Comparison of ENCODE assay signal across 1 cellular context in the genomic region with DNA sequence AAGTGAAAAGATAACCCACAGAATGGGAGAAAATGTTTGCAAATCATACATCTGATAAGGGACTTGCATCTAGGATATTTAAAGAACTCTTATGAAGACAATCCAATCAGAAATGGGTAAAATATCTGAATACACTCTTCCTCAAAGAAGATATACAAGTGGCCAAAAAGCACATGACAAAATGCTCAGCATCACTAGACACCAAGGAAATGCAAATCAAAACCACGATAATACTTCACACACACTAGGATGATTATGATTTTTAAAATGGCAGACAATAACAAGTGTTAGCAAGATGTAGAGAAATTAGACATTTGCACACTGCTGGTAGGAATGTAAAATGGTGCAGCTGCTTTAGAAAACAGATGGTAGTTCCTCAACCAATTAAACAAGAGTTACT.
TF ChIP-seq lines count a peak whose summit lies in the region.

No MANE protein-coding gene starts in this region.

TF ChIP-seq in GM23338, 12 proteins besides CTCF, POLR2A, EP300 and RAD21 (continued from another document):
- TF ChIP-seq, protein P1, sequence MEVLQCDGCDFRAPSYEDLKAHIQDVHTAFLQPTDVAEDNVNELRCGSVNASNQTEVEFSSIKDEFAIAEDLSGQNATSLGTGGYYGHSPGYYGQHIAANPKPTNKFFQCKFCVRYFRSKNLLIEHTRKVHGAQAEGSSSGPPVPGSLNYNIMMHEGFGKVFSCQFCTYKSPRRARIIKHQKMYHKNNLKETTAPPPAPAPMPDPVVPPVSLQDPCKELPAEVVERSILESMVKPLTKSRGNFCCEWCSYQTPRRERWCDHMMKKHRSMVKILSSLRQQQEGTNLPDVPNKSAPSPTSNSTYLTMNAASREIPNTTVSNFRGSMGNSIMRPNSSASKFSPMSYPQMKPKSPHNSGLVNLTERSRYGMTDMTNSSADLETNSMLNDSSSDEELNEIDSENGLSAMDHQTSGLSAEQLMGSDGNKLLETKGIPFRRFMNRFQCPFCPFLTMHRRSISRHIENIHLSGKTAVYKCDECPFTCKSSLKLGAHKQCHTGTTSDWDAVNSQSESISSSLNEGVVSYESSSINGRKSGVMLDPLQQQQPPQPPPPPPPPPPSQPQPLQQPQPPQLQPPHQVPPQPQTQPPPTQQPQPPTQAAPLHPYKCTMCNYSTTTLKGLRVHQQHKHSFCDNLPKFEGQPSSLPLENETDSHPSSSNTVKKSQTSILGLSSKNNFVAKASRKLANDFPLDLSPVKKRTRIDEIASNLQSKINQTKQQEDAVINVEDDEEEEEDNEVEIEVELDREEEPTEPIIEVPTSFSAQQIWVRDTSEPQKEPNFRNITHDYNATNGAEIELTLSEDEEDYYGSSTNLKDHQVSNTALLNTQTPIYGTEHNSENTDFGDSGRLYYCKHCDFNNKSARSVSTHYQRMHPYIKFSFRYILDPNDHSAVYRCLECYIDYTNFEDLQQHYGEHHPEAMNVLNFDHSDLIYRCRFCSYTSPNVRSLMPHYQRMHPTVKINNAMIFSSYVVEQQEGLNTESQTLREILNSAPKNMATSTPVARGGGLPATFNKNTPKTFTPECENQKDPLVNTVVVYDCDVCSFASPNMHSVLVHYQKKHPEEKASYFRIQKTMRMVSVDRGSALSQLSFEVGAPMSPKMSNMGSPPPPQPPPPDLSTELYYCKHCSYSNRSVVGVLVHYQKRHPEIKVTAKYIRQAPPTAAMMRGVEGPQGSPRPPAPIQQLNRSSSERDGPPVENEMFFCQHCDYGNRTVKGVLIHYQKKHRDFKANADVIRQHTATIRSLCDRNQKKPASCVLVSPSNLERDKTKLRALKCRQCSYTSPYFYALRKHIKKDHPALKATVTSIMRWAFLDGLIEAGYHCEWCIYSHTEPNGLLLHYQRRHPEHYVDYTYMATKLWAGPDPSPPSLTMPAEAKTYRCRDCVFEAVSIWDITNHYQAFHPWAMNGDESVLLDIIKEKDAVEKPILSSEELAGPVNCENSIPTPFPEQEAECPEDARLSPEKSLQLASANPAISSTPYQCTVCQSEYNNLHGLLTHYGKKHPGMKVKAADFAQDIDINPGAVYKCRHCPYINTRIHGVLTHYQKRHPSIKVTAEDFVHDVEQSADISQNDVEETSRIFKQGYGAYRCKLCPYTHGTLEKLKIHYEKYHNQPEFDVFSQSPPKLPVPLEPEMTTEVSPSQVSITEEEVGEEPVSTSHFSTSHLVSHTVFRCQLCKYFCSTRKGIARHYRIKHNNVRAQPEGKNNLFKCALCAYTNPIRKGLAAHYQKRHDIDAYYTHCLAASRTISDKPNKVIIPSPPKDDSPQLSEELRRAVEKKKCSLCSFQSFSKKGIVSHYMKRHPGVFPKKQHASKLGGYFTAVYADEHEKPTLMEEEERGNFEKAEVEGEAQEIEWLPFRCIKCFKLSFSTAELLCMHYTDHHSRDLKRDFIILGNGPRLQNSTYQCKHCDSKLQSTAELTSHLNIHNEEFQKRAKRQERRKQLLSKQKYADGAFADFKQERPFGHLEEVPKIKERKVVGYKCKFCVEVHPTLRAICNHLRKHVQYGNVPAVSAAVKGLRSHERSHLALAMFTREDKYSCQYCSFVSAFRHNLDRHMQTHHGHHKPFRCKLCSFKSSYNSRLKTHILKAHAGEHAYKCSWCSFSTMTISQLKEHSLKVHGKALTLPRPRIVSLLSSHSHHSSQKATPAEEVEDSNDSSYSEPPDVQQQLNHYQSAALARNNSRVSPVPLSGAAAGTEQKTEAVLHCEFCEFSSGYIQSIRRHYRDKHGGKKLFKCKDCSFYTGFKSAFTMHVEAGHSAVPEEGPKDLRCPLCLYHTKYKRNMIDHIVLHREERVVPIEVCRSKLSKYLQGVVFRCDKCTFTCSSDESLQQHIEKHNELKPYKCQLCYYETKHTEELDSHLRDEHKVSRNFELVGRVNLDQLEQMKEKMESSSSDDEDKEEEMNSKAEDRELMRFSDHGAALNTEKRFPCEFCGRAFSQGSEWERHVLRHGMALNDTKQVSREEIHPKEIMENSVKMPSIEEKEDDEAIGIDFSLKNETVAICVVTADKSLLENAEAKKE (CRISPR knock-in tag; IDR thresholded peaks at IDR 0.05) = no peak
TF ChIP-seq in GM23338: peak in this region for 0.
